Comparison of ENCODE assay signal across 13 cellular contexts in genomic region chr13:95643009-95643408, GRCh38. TPM values are rescaled to one million over a fixed set of nuclear protein-coding genes. Genes with fewer than 3 reads are reported as not detected.
A peak's percentile ranks its signal among the peaks of the same experiment; 100 is the strongest.
DNase-seq lines count a peak whose midpoint lies in the region; ATAC-seq, FAIRE-seq and TF ChIP-seq lines count a peak whose summit lies in the region.
"Had no signal": no experiment of that assay in that cellular context is flagged by ENCODE, and none has a peak within 500 bp of the region (broad histone marks: within the 10 kb centered on the region; RNA-seq: fewer than 3 reads in every experiment).

No MANE protein-coding gene starts in this region.

- CTCF ChIA-PET in A549 (lab: Yijun Ruan, JAX) = interaction anchor here (0.8 to 1.8 kb wide), 3 partner anchors 19 to 191 kb away, joined by 3 to 5 read pairs (median 4); no protein-coding TSS in a partner anchor

- H3K4me1 ChIP-seq in A549 (peaks cover 19% of the 10 kb centered on the region), HUES64 (ENCODE audit: insufficient read depth, low read length) (peaks cover 20% of the 10 kb centered on the region), endodermal cell (ENCODE audit: control insufficient read depth, insufficient read depth, low read length) (no peaks in the 10 kb centered on the region)

- H3K9me3 ChIP-seq in A549 = no peaks in the 10 kb centered on the region
- no peaks in the 10 kb centered on the region for H3K9me3 ChIP-seq in HUES64 (ENCODE audit: insufficient read depth, low read depth, low read length)
- no peaks in the 10 kb centered on the region for H3K9me3 ChIP-seq in endodermal cell (ENCODE audit: control insufficient read depth, low read length)

- TF ChIP-seq EP300 in A549 (IDR thresholded peaks at IDR 0.05) = no peak

- H3K27ac ChIP-seq in A549 (peak overlapping the region; percentile 93 to 97; a peak in 5 of 6 replicates), HUES64 (ENCODE audit: low read depth, low read length) (no peak overlapping the region), endodermal cell (ENCODE audit: low read depth, low read length) (no peak overlapping the region)

- H3K4me1 Mint-ChIP-seq in endodermal cell (peaks cover 17% of the 10 kb centered on the region), nephron progenitor cell (peaks cover 31% of the 10 kb centered on the region)
- peaks cover 9% of the 10 kb centered on the region for H3K4me1 Mint-ChIP-seq in activated T-cell treated with anti-CD3 and anti-CD28 coated beads, Interleukin-2, amount 50 U/mL, for 72 hours (ENCODE audit: low read depth)
- H3K4me1 Mint-ChIP-seq: stimulated activated effector memory CD8-positive, alpha-beta T cell treated with anti-CD3 and anti-CD28 coated beads, Interleukin-12 subunit alpha, Interleukin-12 subunit beta, amount 100 ng/mL, for 72 hours had no signal

- H3K4me3 Mint-ChIP-seq in endodermal cell = peak overlapping the region; percentile 61
- peak overlapping the region; percentile 91 for H3K4me3 Mint-ChIP-seq in nephron progenitor cell
- H3K4me3 Mint-ChIP-seq in activated T-cell treated with anti-CD3 and anti-CD28 coated beads, Interleukin-2, amount 50 U/mL, for 72 hours = no peak overlapping the region

- TF ChIP-seq POLR2A in A549 (IDR thresholded peaks at IDR 0.05; ENCODE audit: low read length) = no peak

- peak overlapping the region; percentile 76 for H3K4me2 ChIP-seq in A549

- H3K27me3 ChIP-seq in HUES64 (ENCODE audit: insufficient read depth, low read length) (peaks cover 17% of the 10 kb centered on the region), endodermal cell (ENCODE audit: control insufficient read depth, insufficient read depth, low read length, poor library complexity, severe bottlenecking) (no peaks in the 10 kb centered on the region)

- H3K36me3 Mint-ChIP-seq in endodermal cell (ENCODE audit: low read depth) (peaks cover 22% of the 10 kb centered on the region), nephron progenitor cell (ENCODE audit: low read depth) (peaks cover 29% of the 10 kb centered on the region)
- H3K36me3 Mint-ChIP-seq in activated T-cell treated with anti-CD3 and anti-CD28 coated beads, Interleukin-2, amount 50 U/mL, for 72 hours (ENCODE audit: insufficient read depth in 2 of 2) = no peaks in the 10 kb centered on the region
- H3K36me3 Mint-ChIP-seq: CD4-positive, CD25-positive, alpha-beta regulatory T cell; stimulated activated effector memory CD8-positive, alpha-beta T cell treated with anti-CD3 and anti-CD28 coated beads, Interleukin-12 subunit alpha, Interleukin-12 subunit beta, amount 100 ng/mL, for 72 hours had no signal

- H3K9me3 Mint-ChIP-seq in endodermal cell = no peaks in the 10 kb centered on the region
- peaks cover 3% of the 10 kb centered on the region for H3K9me3 Mint-ChIP-seq in nephron progenitor cell
- no peaks in the 10 kb centered on the region for H3K9me3 Mint-ChIP-seq in activated T-cell treated with anti-CD3 and anti-CD28 coated beads, Interleukin-2, amount 50 U/mL, for 72 hours
- H3K9me3 Mint-ChIP-seq: stimulated activated effector memory CD8-positive, alpha-beta T cell treated with anti-CD3 and anti-CD28 coated beads, Interleukin-12 subunit alpha, Interleukin-12 subunit beta, amount 100 ng/mL, for 72 hours had no signal

- no peak for FAIRE-seq in A549 (lab: Jason Lieb, UNC)
- FAIRE-seq: GM12892 had no signal

- ATAC-seq in A549 (no peak), HG03354 (IDR thresholded peaks at IDR 0.05; ENCODE audit: poor library complexity, severe bottlenecking, unreplicated experiment) (no peak), GM21423 (IDR thresholded peaks at IDR 0.05; ENCODE audit: unreplicated experiment) (no peak)
- no peak for ATAC-seq in activated T-cell treated with anti-CD3 and anti-CD28 coated beads, Interleukin-2, amount 50 U/mL, for 72 hours (replicated peaks in 1 of 2)

- H3K4me3 ChIP-seq in A549 (peak overlapping the region; percentile 93), HUES64 (ENCODE audit: low read length) (peak overlapping the region; percentile 74), endodermal cell (ENCODE audit: low read length) (peak overlapping the region; percentile 82)

- H3K9ac ChIP-seq in HUES64 (ENCODE audit: low read depth, low read length) (peak overlapping the region; percentile 85; the same call in 1 of the 2 replicates), endodermal cell (ENCODE audit: extremely low read depth, low read length, poor library complexity, severe bottlenecking) (peak overlapping the region; percentile 51)

- peaks cover 22% of the 10 kb centered on the region for H3K36me3 ChIP-seq in HUES64 (ENCODE audit: insufficient read depth, low read length)
- H3K36me3 ChIP-seq in endodermal cell (ENCODE audit: control insufficient read depth, insufficient read depth, low read length) = peaks cover 23% of the 10 kb centered on the region

- POLR2A ChIA-PET in A549 (lab: Yijun Ruan, JAX) = interaction anchor here (0.6 to 2.2 kb wide), 4 partner anchors 18 to 314 kb away, joined by 3 to 7 read pairs (median 6); partner anchors contain the start of gene DNAJC3

- TF ChIP-seq RAD21 in A549 (conservative IDR thresholded peaks at IDR 0.05 in 1 of 2, IDR thresholded peaks at IDR 0.05 in 1 of 2) = no peak

- peaks cover 8% of the 10 kb centered on the region for H3K27me3 Mint-ChIP-seq in endodermal cell (ENCODE audit: insufficient read depth)
- no peaks in the 10 kb centered on the region for H3K27me3 Mint-ChIP-seq in nephron progenitor cell (ENCODE audit: low read depth, poor library complexity)
- peaks cover 43% of the 10 kb centered on the region for H3K27me3 Mint-ChIP-seq in activated T-cell treated with anti-CD3 and anti-CD28 coated beads, Interleukin-2, amount 50 U/mL, for 72 hours (ENCODE audit: low read depth)

- H3K27ac Mint-ChIP-seq in endodermal cell = no peak overlapping the region
- no peak overlapping the region for H3K27ac Mint-ChIP-seq in nephron progenitor cell
- no peak overlapping the region for H3K27ac Mint-ChIP-seq in activated T-cell treated with anti-CD3 and anti-CD28 coated beads, Interleukin-2, amount 50 U/mL, for 72 hours
- H3K27ac Mint-ChIP-seq: stimulated activated effector memory CD8-positive, alpha-beta T cell treated with anti-CD3 and anti-CD28 coated beads, Interleukin-12 subunit alpha, Interleukin-12 subunit beta, amount 100 ng/mL, for 72 hours had no signal

- WGBS in A549 (ENCODE audit: missing lambda C conversion rate) = 69% methylated on average over 4 of the region's 4 CpGs
- WGBS in HUES64 = 54% methylated on average over 4 of the region's 4 CpGs
- 53 to 72% methylated on average over 3 to 4 of the region's 4 CpGs for WGBS in endodermal cell (ENCODE audit: insufficient coverage in 1 of 2, insufficient read length in 1 of 2), 2 experiments

- no peak for TF ChIP-seq CTCF in A549 (IDR thresholded peaks at IDR 0.05)
- no peak for TF ChIP-seq CTCF in endodermal cell (conservative IDR thresholded peaks at IDR 0.05)
- TF ChIP-seq CTCF in nephron progenitor cell (IDR thresholded peaks at IDR 0.05) = no peak

- DNase-seq in A549 (ENCODE audit: low read depth in 1 of 2, low spot score in 1 of 2) = no peak
- DNase-seq in endodermal cell = no peak
- no peak for DNase-seq in nephron progenitor cell
- DNase-seq in activated T-cell treated with anti-CD3 and anti-CD28 coated beads, Interleukin-2, amount 50 U/mL, for 72 hours = no peak
- DNase-seq in stimulated activated CD4-positive, alpha-beta T cell treated with anti-CD3 and anti-CD28 coated beads, Interleukin-2, amount 100 ng/mL, for 48 hours = no peak
- DNase-seq: CD4-positive, CD25-positive, alpha-beta regulatory T cell; effector memory CD4-positive, alpha-beta T cell; T1000 had no signal

TF ChIP-seq in A549, 52 proteins besides CTCF, POLR2A, EP300 and RAD21 (continues in another document):
- TF ChIP-seq CBX8 (IDR thresholded peaks at IDR 0.05) (no peak), SMC3 (IDR thresholded peaks at IDR 0.05) (no peak), NR3C1 (IDR thresholded peaks at IDR 0.05) (no peak), PHF8 (IDR thresholded peaks at IDR 0.05; ENCODE audit: borderline replicate concordance, low read depth) (no peak), HMGXB4 (CRISPR knock-in tag; IDR thresholded peaks at IDR 0.05; ENCODE audit: borderline replicate concordance) (no peak)

RNA-seq across cellular contexts. Expression of gene DZIP1, which starts 1.5 kb away (rescaled TPM):
- polyA plus RNA-seq in A549 (2011; rRNA removed) = 14.8 and 17.1 TPM in 2 replicates
- polyA plus RNA-seq in A549 (2012; cell fraction: cytosol; rRNA removed) = 6.6 and 10.1 TPM in 2 replicates
- polyA plus RNA-seq in A549 (2012; cell fraction: nucleus; rRNA removed) = 16.2 and 17.8 TPM in 2 replicates
- polyA plus RNA-seq in A549 (2017; fragmentation: RNase III; extraction: RNeasy Plus Mini Kit Qiagen cat#74134 plus additional on column Dnase treatment) = 11.5 to 12.9 TPM (median 12.7 TPM) in 3 replicates
- 9.5 and 13.0 TPM in 2 replicates for polyA minus RNA-seq in A549 (2011; rRNA and poly(A)+ RNA removed)
- 22.0 TPM for polyA plus RNA-seq in HUES64 (2013, experiment 1 of 2)
- polyA plus RNA-seq in HUES64 (2013, experiment 2 of 2) = 33.2 TPM
- total RNA-seq in endodermal cell = 10 to 100 TPM; 36.2 to 59.9 TPM
- 50.8 TPM for polyA plus RNA-seq in endodermal cell (2013, experiment 1 of 2)
- polyA plus RNA-seq in endodermal cell (2013, experiment 2 of 2) = 52.9 TPM
- total RNA-seq in activated T-cell treated with anti-CD3 and anti-CD28 coated beads, Interleukin-2, amount 50 U/mL, for 72 hours = under 1 TPM; 0.19 to 0.31 TPM
- total RNA-seq: CD4-positive, CD25-positive, alpha-beta regulatory T cell had no signal
- polyA plus RNA-seq: CD4-positive, CD25-positive, alpha-beta regulatory T cell had no signal

RNA-seq across cellular contexts. Expression of gene DNAJC3, which starts 33.9 kb away (rescaled TPM):
- polyA plus RNA-seq in A549 (2011; rRNA removed) (18.6 and 21.9 TPM in 2 replicates), A549 (2017; fragmentation: RNase III; extraction: RNeasy Plus Mini Kit Qiagen cat#74134 plus additional on column Dnase treatment) (10.0 to 11.1 TPM (median 11.1 TPM) in 3 replicates)
- polyA plus RNA-seq in A549 (2012; cell fraction: cytosol; rRNA removed) = 2.4 and 2.7 TPM in 2 replicates
- 1.6 and 2.6 TPM in 2 replicates for polyA plus RNA-seq in A549 (2012; cell fraction: nucleus; rRNA removed)
- 15.1 and 16.3 TPM in 2 replicates for polyA minus RNA-seq in A549 (2011; rRNA and poly(A)+ RNA removed)
- 15.3 TPM for polyA plus RNA-seq in HUES64 (2013, experiment 1 of 2)
- polyA plus RNA-seq in HUES64 (2013, experiment 2 of 2) = 14.8 TPM
- total RNA-seq in endodermal cell = 10 to 100 TPM; 20.6 to 31.5 TPM
- 11.5 TPM for polyA plus RNA-seq in endodermal cell (2013, experiment 1 of 2)
- 12.6 TPM for polyA plus RNA-seq in endodermal cell (2013, experiment 2 of 2)
- total RNA-seq in activated T-cell treated with anti-CD3 and anti-CD28 coated beads, Interleukin-2, amount 50 U/mL, for 72 hours = 10 to 100 TPM; 22.3 to 24.9 TPM

Comparison
In these comparisons a context has a peak if more than half of its experiments do, and no peak if none do; other contexts are left out.
1. H3K27ac ChIP-seq: peak in A549 (2 of 2); none in HUES64 (single experiment) and endodermal cell (single experiment).
2. H3K4me3 Mint-ChIP-seq: peak in endodermal cell (single experiment) and nephron progenitor cell (single experiment); none in activated T-cell treated with anti-CD3 and anti-CD28 coated beads, Interleukin-2, amount 50 U/mL, for 72 hours (0 of 2).
3. RNA of gene DZIP1, which starts 1.5 kb away (total RNA-seq): 36.2 to 59.9 TPM in endodermal cell; 0.19 to 0.31 TPM in activated T-cell treated with anti-CD3 and anti-CD28 coated beads, Interleukin-2, amount 50 U/mL, for 72 hours; every median in the first group is over 10 times any median in the second.
4. Peak in every context shown above with its lines, with median percentiles within 50 percentile points of each other: H3K4me3 ChIP-seq.